Comparison of ENCODE assay signal across 22 cellular contexts in the genomic region with DNA sequence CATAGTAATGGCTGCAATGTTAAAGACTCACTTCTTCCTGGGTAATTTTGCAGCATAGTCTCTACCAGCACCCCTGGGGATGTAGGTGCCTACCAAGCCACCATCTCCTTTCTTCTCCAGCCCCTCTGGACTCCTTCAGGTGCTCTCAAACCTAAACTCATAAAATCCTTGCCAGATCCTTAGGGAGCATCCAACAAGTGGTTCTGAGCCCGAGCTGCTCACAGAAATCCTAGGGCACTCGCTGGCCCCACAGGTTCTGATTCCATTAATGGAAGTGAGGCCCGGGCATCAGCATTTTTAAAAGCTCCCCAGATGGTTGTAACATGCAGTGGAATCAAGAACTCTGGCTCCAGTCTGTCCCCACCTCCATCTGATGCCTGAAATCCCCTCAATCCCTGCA.
A peak's percentile ranks its signal among the peaks of the same experiment; 100 is the strongest.
DNase-seq lines count a peak whose midpoint lies in the region; ATAC-seq and TF ChIP-seq lines count a peak whose summit lies in the region.
"Had no signal": no experiment of that assay in that cellular context is flagged by ENCODE, and none has a peak within 500 bp of the region (broad histone marks: within the 10 kb centered on the region; RNA-seq: fewer than 3 reads in every experiment).

No MANE protein-coding gene starts in this region.

- H3K27me3 ChIP-seq in GM23248 (replicated peaks; ENCODE audit: insufficient read depth) (no peaks in the 10 kb centered on the region), SJSA1 (replicated peaks) (no peaks in the 10 kb centered on the region), thoracic aorta (replicated peaks; ENCODE audit: insufficient read depth) (no peaks in the 10 kb centered on the region)
- H3K27me3 ChIP-seq: BLaER1 had no signal

- H3K4me1 ChIP-seq in GM23248 (ENCODE audit: insufficient read depth), result peaks cover 25% of the 10 kb centered on the region
- peaks cover 23% of the 10 kb centered on the region for H3K4me1 ChIP-seq in SJSA1 (replicated peaks)
- peaks cover 22 to 62% of the 10 kb centered on the region in 2 donors for H3K4me1 ChIP-seq in thoracic aorta (ENCODE audit: control insufficient read depth in 1 of 2, low read depth in 2 of 2)
- H3K4me1 ChIP-seq: BLaER1 had no signal

- H3K36me3 ChIP-seq in GM23248 (ENCODE audit: low read depth) (no peaks in the 10 kb centered on the region), SJSA1 (no peaks in the 10 kb centered on the region), thoracic aorta (no peaks in the 10 kb centered on the region)
- H3K36me3 ChIP-seq: BLaER1 had no signal

- no peak overlapping the region for H3K9ac ChIP-seq in GM23248
- H3K9ac ChIP-seq: BLaER1 had no signal

- DNase-seq in GM23248, result no peak
- DNase-seq in SJSA1 (ENCODE audit: low read depth in 1 of 2, low spot score in 2 of 2), result no peak
- DNase-seq in mesothelial cell of epicardium (ENCODE audit: low spot score in 2 of 2, unreplicated experiment in 2 of 2), result no peak
- DNase-seq in thoracic aorta (ENCODE audit: low spot score), result no peak
- DNase-seq in activated CD4-positive, alpha-beta T cell treated with anti-CD3 and anti-CD28 coated beads, Interleukin-2, amount 50 U/mL, for 1 hour, result no peak
- no peak for DNase-seq in RKO (ENCODE audit: low spot score)
- DNase-seq in stimulated activated CD4-positive, alpha-beta T cell treated with anti-CD3 and anti-CD28 coated beads, Interleukin-12 subunit alpha, Interleukin-12 subunit beta, amount 100 ng/mL, for 4 hours, result no peak
- DNase-seq: Caco-2; CD4-positive, alpha-beta memory T cell; DMS153; Kasumi-1; NCI-H1694; NCI-H2081 treated with DMSO at 0.1 percent for 48 hours; NCI-H2171 treated with DMSO at 0.1 percent for 48 hours; NCI-H526; OCI-M1; SHP77 had no signal

- WGBS in GM23248 (ENCODE audit: low coverage in 1 of 2, low lambda C conversion rate in 2 of 2, missing lambda C conversion rate in 2 of 2), 2 experiments, result 83 to 88% methylated on average over 3 of the region's 3 CpGs

- H3K9me3 ChIP-seq in GM23248 (ENCODE audit: low read depth) (no peaks in the 10 kb centered on the region), SJSA1 (replicated peaks) (no peaks in the 10 kb centered on the region), thoracic aorta (no peaks in the 10 kb centered on the region)
- H3K9me3 ChIP-seq: Caco-2 had no signal

- ATAC-seq in thoracic aorta (ENCODE audit: insufficient number of reproducible peaks, low FRiP score, low read depth), result no peak
- ATAC-seq in GM19395 (IDR thresholded peaks at IDR 0.05; ENCODE audit: unreplicated experiment), result no peak
- ATAC-seq: GM23338, HCT116 had no signal

- peaks cover 22% of the 10 kb centered on the region for H3F3A ChIP-seq in GM23248 (ENCODE audit: insufficient read depth)

- H3K4me1 Mint-ChIP-seq in mesothelial cell of epicardium, result peaks cover 23% of the 10 kb centered on the region
- H3K4me1 Mint-ChIP-seq: CD4-positive, alpha-beta memory T cell had no signal

- no peaks in the 10 kb centered on the region for H4K20me1 ChIP-seq in GM23248 (ENCODE audit: insufficient read depth)
- H4K20me1 ChIP-seq: BLaER1 had no signal

- no peaks in the 10 kb centered on the region for H3K27me3 Mint-ChIP-seq in mesothelial cell of epicardium (ENCODE audit: low read depth)

- no peak for TF ChIP-seq CTCF in mesothelial cell of epicardium (IDR thresholded peaks at IDR 0.05; ENCODE audit: unreplicated experiment)
- no peak for TF ChIP-seq CTCF in thoracic aorta (IDR thresholded peaks at IDR 0.05)

- in situ Hi-C loops in GM23248 (cut with MboI), result no loop called here

- H3K9me2 ChIP-seq in GM23248 (ENCODE audit: insufficient read depth), result peaks cover 3% of the 10 kb centered on the region; the same call in 1 of the 2 replicates

- H3K4me3 ChIP-seq in GM23248 (no peak overlapping the region), SJSA1 (no peak overlapping the region), thoracic aorta (no peak overlapping the region)
- H3K4me3 ChIP-seq: BLaER1, GM23338, SK-N-MC had no signal

- H2AFZ ChIP-seq in GM23248, result no peak overlapping the region
- H2AFZ ChIP-seq: GM23338 had no signal

- H3K4me3 Mint-ChIP-seq in mesothelial cell of epicardium, result no peak overlapping the region
- H3K4me3 Mint-ChIP-seq: CD4-positive, alpha-beta memory T cell; GM23338 had no signal

- H3K79me2 ChIP-seq in GM23248 (ENCODE audit: insufficient read depth), result no peaks in the 10 kb centered on the region

- no peaks in the 10 kb centered on the region for H3K36me3 Mint-ChIP-seq in mesothelial cell of epicardium
- H3K36me3 Mint-ChIP-seq: CD4-positive, alpha-beta memory T cell had no signal

- peak overlapping the region; percentile 80 for H3K27ac Mint-ChIP-seq in mesothelial cell of epicardium
- H3K27ac Mint-ChIP-seq: CD4-positive, alpha-beta memory T cell; GM23338 had no signal

- H3K9me3 Mint-ChIP-seq in mesothelial cell of epicardium, result no peaks in the 10 kb centered on the region

- H3K27ac ChIP-seq in GM23248 (peak overlapping the region; percentile 20; the same call in 1 of the 2 replicates), SJSA1 (peak overlapping the region; percentile 11; the same call in 1 of the 2 replicates), thoracic aorta (peak overlapping the region; percentile 33 to 39)
- H3K27ac ChIP-seq: BLaER1, SK-N-MC had no signal

- H3K4me2 ChIP-seq in GM23248 (ENCODE audit: unreplicated experiment), result peak overlapping the region; percentile 32
- H3K4me2 ChIP-seq: BLaER1, GM23338 had no signal
